8 cellular contexts compared by ENCODE assay signal in genomic region chrX:71181558-71181909, GRCh38. TPM values are rescaled to one million over a fixed set of nuclear protein-coding genes. Genes with fewer than 3 reads are reported as not detected.
DNase-seq lines count a peak whose midpoint lies in the region; ATAC-seq and TF ChIP-seq lines count a peak whose summit lies in the region.

No MANE protein-coding gene starts in this region.

- H3K36me3 ChIP-seq in MG63 (no peaks in the 10 kb centered on the region), skeletal muscle satellite cell (ENCODE audit: insufficient read depth, low read length) (no peaks in the 10 kb centered on the region)

- H3K4me3 ChIP-seq in MG63: peak overlapping the region; percentile 66
- peak overlapping the region; percentile 66 for H3K4me3 ChIP-seq in skeletal muscle satellite cell (ENCODE audit: low read length)

- H3K4me1 Mint-ChIP-seq in activated T-helper 17 cell treated with anti-CD3 and anti-CD28 coated beads, Interleukin-2, amount 50 U/mL, for 72 hours: no peaks in the 10 kb centered on the region
- H3K4me1 Mint-ChIP-seq in glutamatergic neuron (ENCODE audit: low read depth, unreplicated experiment): peaks cover 2% of the 10 kb centered on the region

- H3K4me1 ChIP-seq in skeletal muscle satellite cell (ENCODE audit: control insufficient read depth, insufficient read depth, low read length): no peaks in the 10 kb centered on the region

- H3K9ac ChIP-seq in skeletal muscle satellite cell (ENCODE audit: low read depth, low read length): peak overlapping the region; percentile 81

- no peaks in the 10 kb centered on the region for H3K9me3 Mint-ChIP-seq in activated T-helper 17 cell treated with anti-CD3 and anti-CD28 coated beads, Interleukin-2, amount 50 U/mL, for 72 hours
- peaks cover 1% of the 10 kb centered on the region for H3K9me3 Mint-ChIP-seq in glutamatergic neuron (ENCODE audit: unreplicated experiment)

- no peaks in the 10 kb centered on the region for H3K27me3 Mint-ChIP-seq in activated T-helper 17 cell treated with anti-CD3 and anti-CD28 coated beads, Interleukin-2, amount 50 U/mL, for 72 hours
- H3K27me3 Mint-ChIP-seq in glutamatergic neuron (ENCODE audit: unreplicated experiment): no peaks in the 10 kb centered on the region

- peaks cover 20% of the 10 kb centered on the region for H3K36me3 Mint-ChIP-seq in activated T-helper 17 cell treated with anti-CD3 and anti-CD28 coated beads, Interleukin-2, amount 50 U/mL, for 72 hours (ENCODE audit: low read depth)
- H3K36me3 Mint-ChIP-seq in glutamatergic neuron (ENCODE audit: unreplicated experiment): no peaks in the 10 kb centered on the region

- H3K9me3 ChIP-seq in MG63 (no peaks in the 10 kb centered on the region), skeletal muscle satellite cell (replicated peaks; ENCODE audit: low read length) (no peaks in the 10 kb centered on the region)

- peak overlapping the region; percentile 79 for H3K4me2 ChIP-seq in skeletal muscle satellite cell (ENCODE audit: low read length)

- H3K4me3 Mint-ChIP-seq in activated T-helper 17 cell treated with anti-CD3 and anti-CD28 coated beads, Interleukin-2, amount 50 U/mL, for 72 hours: peak overlapping the region; percentile 87
- peak overlapping the region; percentile 88 for H3K4me3 Mint-ChIP-seq in glutamatergic neuron (ENCODE audit: unreplicated experiment)

- H3K27me3 ChIP-seq in MG63 (no peaks in the 10 kb centered on the region), skeletal muscle satellite cell (ENCODE audit: control insufficient read depth, insufficient read depth, low read length) (no peaks in the 10 kb centered on the region)

- peak overlapping the region; percentile 93 for H3K27ac Mint-ChIP-seq in activated T-helper 17 cell treated with anti-CD3 and anti-CD28 coated beads, Interleukin-2, amount 50 U/mL, for 72 hours
- peak overlapping the region; percentile 96 for H3K27ac Mint-ChIP-seq in glutamatergic neuron (ENCODE audit: unreplicated experiment)

- ATAC-seq in GM21825 (IDR thresholded peaks at IDR 0.05; ENCODE audit: unreplicated experiment): peak; percentile 48
- peak; percentile 38 for ATAC-seq in activated T-helper 17 cell treated with anti-CD3 and anti-CD28 coated beads, Interleukin-2, amount 50 U/mL, for 72 hours (replicated peaks)

- peak; percentile 52 for DNase-seq in GF-D8 (lab: John Stamatoyannopoulos, UW)
- peak; percentile 19 for DNase-seq in MG63
- DNase-seq in glutamatergic neuron: no peak
- no peak for DNase-seq in AG20443 (ENCODE audit: low spot score)
- DNase-seq in pons (ENCODE audit: low spot score): no peak

- no peak for TF ChIP-seq CTCF in glutamatergic neuron (IDR thresholded peaks at IDR 0.05; ENCODE audit: partially characterized antibody, unreplicated experiment)

RNA-seq across cellular contexts. Expression of gene NLGN3, which starts 36.9 kb away (rescaled TPM):
- total RNA-seq in MG63 (2014; rRNA removed; shearing (Covaris generic); ENCODE audit: low replicate concordance): 0.07 and 0.10 TPM in 2 replicates
- total RNA-seq in activated T-helper 17 cell treated with anti-CD3 and anti-CD28 coated beads, Interleukin-2, amount 50 U/mL, for 72 hours: 1 to 10 TPM; 1.6 to 6.4 TPM
- 3.1 TPM for total RNA-seq in glutamatergic neuron (ENCODE audit: unreplicated experiment)
- 0.44 TPM in 1 of 2 replicates, not detected in the other for total RNA-seq in skeletal muscle satellite cell (2012; rRNA removed)

RNA-seq across cellular contexts. Expression of gene GJB1, which starts 41.5 kb away (rescaled TPM):
- total RNA-seq in MG63 (2014; rRNA removed; shearing (Covaris generic); ENCODE audit: low replicate concordance): not detected in 2 replicates
- total RNA-seq in activated T-helper 17 cell treated with anti-CD3 and anti-CD28 coated beads, Interleukin-2, amount 50 U/mL, for 72 hours: under 1 TPM in 1 of 2 donors, not detected in 1; 0.21 TPM
- not detected for total RNA-seq in glutamatergic neuron (ENCODE audit: unreplicated experiment)
- not detected in 2 replicates for total RNA-seq in skeletal muscle satellite cell (2012; rRNA removed)

Comparison
In these comparisons a context has a peak if more than half of its experiments do, and no peak if none do; other contexts are left out.
1. DNase-seq: peak in GF-D8 (single experiment) and MG63 (single experiment); none in glutamatergic neuron (single experiment), AG20443 (single experiment) and pons (single experiment).